Comparison of ENCODE assay signal across 8 cellular contexts in the genomic region with DNA sequence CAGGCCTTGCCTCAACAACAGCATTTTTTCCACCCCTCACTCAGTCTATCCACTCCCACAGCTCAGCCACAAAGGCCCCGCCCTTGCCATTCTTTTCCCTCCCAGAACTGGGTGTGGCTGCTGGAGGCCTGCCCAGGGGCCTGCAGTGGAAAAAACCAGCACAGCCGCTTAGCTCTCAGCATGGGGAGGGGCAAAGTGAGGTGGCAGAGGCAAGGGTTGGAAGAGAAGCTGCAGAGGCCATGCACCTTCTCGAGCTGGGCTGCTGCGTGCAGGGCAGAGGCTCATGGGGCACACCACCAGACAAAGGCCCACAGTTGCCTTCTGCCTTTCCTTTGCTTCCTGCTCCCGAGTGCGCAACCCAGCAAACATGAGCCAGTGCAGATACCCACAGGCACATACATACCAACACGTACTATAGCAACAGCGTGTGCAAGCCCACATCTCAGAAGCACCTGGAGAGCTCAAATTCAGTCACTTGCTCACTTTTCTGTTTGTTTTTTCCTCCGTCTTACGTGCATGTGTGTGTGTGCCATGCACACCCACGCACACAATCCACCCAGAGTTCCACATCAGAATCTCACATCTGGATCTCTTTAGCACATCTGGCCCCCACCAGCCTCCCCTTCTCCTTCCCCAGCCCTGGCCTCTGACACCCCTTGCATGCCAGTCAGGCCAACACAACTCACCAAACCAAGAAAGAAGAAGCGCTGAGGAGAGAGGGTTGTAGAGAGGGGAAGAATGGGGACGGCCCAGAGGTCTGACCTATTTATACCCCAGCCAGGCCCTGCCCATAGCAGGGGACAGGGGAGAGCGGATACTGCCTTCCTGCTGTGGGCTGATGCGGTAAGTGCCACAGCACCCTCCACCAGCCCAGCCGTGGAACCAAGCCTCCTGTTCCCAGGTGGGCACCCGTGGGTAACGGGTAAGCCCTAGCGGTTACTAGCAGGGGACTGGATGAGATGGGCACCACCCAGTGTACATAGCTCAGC. TPM values are rescaled to one million over a fixed set of nuclear protein-coding genes. Genes with fewer than 3 reads are reported as not detected.
DNase-seq lines count a peak whose midpoint lies in the region; ATAC-seq and TF ChIP-seq lines count a peak whose summit lies in the region.

S100A4 (minus strand) TSS at position 740 of the 989 bp plus-strand sequence. CDS start 1,012 bp downstream, outside the sequence.

- H3K36me3 Mint-ChIP-seq in activated naive CD8-positive, alpha-beta T cell treated with anti-CD3 and anti-CD28 coated beads, Interleukin-2, amount 50 U/mL, for 24 hours (ENCODE audit: low read depth): peaks cover 12% of the 10 kb centered on the region

- no peaks in the 10 kb centered on the region for H3K27me3 Mint-ChIP-seq in activated naive CD8-positive, alpha-beta T cell treated with anti-CD3 and anti-CD28 coated beads, Interleukin-2, amount 50 U/mL, for 24 hours

- DNase-seq in BJ (ENCODE audit: low read depth) (peak; percentile 86), NCI-H128 (lab: John Stamatoyannopoulos, UW; ENCODE audit: unreplicated experiment) (peak; percentile 89), T-helper 1 cell (peak; percentile 63 to 96 (median 73)), left cardiac atrium (peak; percentile 93), psoas muscle (peak; percentile 92 to 93), upper lobe of right lung (peak; percentile 96)
- DNase-seq in activated naive CD8-positive, alpha-beta T cell treated with anti-CD3 and anti-CD28 coated beads, Interleukin-2, amount 50 U/mL, for 24 hours: peak; percentile 94

- peak within 1 kb of the TSS; percentile 95 for H3K27ac Mint-ChIP-seq in activated naive CD8-positive, alpha-beta T cell treated with anti-CD3 and anti-CD28 coated beads, Interleukin-2, amount 50 U/mL, for 24 hours

- H3K4me1 Mint-ChIP-seq in activated naive CD8-positive, alpha-beta T cell treated with anti-CD3 and anti-CD28 coated beads, Interleukin-2, amount 50 U/mL, for 24 hours: peaks cover 70% of the 10 kb centered on the region

- POLR2A ChIA-PET in BJ (lab: Charles Lee): interaction anchor here (0.7 to 3.9 kb wide), 5 partner anchors 11 to 195 kb away, joined by 3 to 36 read pairs (median 4); partner anchors contain the start of gene S100A6

- peak within 1 kb of the TSS; percentile 65 for H3K27ac ChIP-seq in psoas muscle
- peak within 1 kb of the TSS; percentile 80 for H3K27ac ChIP-seq in upper lobe of right lung

- CTCF ChIA-PET in BJ (lab: Yijun Ruan, JAX): interaction anchor here (0.7 to 5.4 kb wide), 10 partner anchors 9 to 82 kb away, joined by 3 to 31 read pairs (median 4); partner anchors contain the start of genes S100A13 and S100A6

- no peaks in the 10 kb centered on the region for H3K9me3 Mint-ChIP-seq in activated naive CD8-positive, alpha-beta T cell treated with anti-CD3 and anti-CD28 coated beads, Interleukin-2, amount 50 U/mL, for 24 hours

- H3K4me3 ChIP-seq in BJ (ENCODE audit: low read depth, low read length): peak within 1 kb of the TSS; percentile 44
- peak within 1 kb of the TSS; percentile 60 for H3K4me3 ChIP-seq in psoas muscle
- H3K4me3 ChIP-seq in upper lobe of right lung: peak within 1 kb of the TSS; percentile 59

- intact Hi-C loops in left cardiac atrium (cut with DNase I): no loop called here
- intact Hi-C loops in psoas muscle (cut with DNase I): no loop called here
- intact Hi-C loops in upper lobe of right lung (cut with DNase I): no loop called here

- no peaks in the 10 kb centered on the region for H3K36me3 ChIP-seq in BJ (ENCODE audit: control insufficient read depth, insufficient read depth, low read length)
- H3K36me3 ChIP-seq in psoas muscle (ENCODE audit: insufficient read depth in 1 of 2, low read depth in 1 of 2): no peaks in the 10 kb centered on the region
- no peaks in the 10 kb centered on the region for H3K36me3 ChIP-seq in upper lobe of right lung

- H3K9me3 ChIP-seq in psoas muscle (no peaks in the 10 kb centered on the region), upper lobe of right lung (no peaks in the 10 kb centered on the region)

- TF ChIP-seq CTCF in BJ (IDR thresholded peaks at IDR 0.05; ENCODE audit: insufficient read depth, low read depth, low read length) (0 out of 2 replicates have a peak, but pooled peaks have one; percentile 3), psoas muscle (IDR thresholded peaks at IDR 0.05) (no peak), upper lobe of right lung (IDR thresholded peaks at IDR 0.05) (no peak)

- H3K4me1 ChIP-seq in psoas muscle (peaks cover 17% of the 10 kb centered on the region), upper lobe of right lung (peaks cover 64% of the 10 kb centered on the region)

- WGBS in psoas muscle, 3 donors: 38 to 49% (median 41%) methylated on average over 19 of the region's 19 CpGs

- ATAC-seq in GM21576 (IDR thresholded peaks at IDR 0.05; ENCODE audit: unreplicated experiment) (peak; percentile 51), left cardiac atrium (peak; percentile 91), psoas muscle (peak; percentile 71 to 88 (median 82)), upper lobe of right lung (peak; percentile 93)
- peak; percentile 82 for ATAC-seq in activated naive CD8-positive, alpha-beta T cell treated with anti-CD3 and anti-CD28 coated beads, Interleukin-2, amount 50 U/mL, for 24 hours

- H3K4me3 Mint-ChIP-seq in activated naive CD8-positive, alpha-beta T cell treated with anti-CD3 and anti-CD28 coated beads, Interleukin-2, amount 50 U/mL, for 24 hours: peak within 1 kb of the TSS; percentile 86

- H3K27me3 ChIP-seq in BJ (ENCODE audit: control insufficient read depth, insufficient read depth, low read length): no peaks in the 10 kb centered on the region
- H3K27me3 ChIP-seq in psoas muscle (ENCODE audit: insufficient read depth in 3 of 3, low read length in 2 of 3): no peaks in the 10 kb centered on the region
- H3K27me3 ChIP-seq in upper lobe of right lung: no peaks in the 10 kb centered on the region

RNA-seq across cellular contexts. Expression of gene S100A4, which starts in this region (rescaled TPM):
- 529 and 797 TPM in 2 replicates for polyA plus RNA-seq in BJ (2011; rRNA removed)
- polyA minus RNA-seq in BJ (2011; rRNA and poly(A)+ RNA removed): 131 and 136 TPM in 2 replicates
- 100 to 1,000 TPM; 206 to 332 TPM for total RNA-seq in left cardiac atrium
- total RNA-seq in psoas muscle: 10 to 100 TPM; 27.0 to 54.7 (median 47.3) TPM
- 100 to 1,000 TPM in 1 of 3 donors, 10 to 100 TPM in 2; 75.2 to 155 (median 83.6) TPM for polyA plus RNA-seq in psoas muscle
- total RNA-seq in upper lobe of right lung: 377 TPM

Comparison
In these comparisons a context has a peak if more than half of its experiments do, and no peak if none do; other contexts are left out.
1. Peak in every context shown above with its lines: DNase-seq, ATAC-seq, H3K4me3 ChIP-seq and H3K27ac ChIP-seq.